Comparison of ENCODE assay signal across 1 cellular context in genomic region chr19:55113570-55114039, GRCh38.
TF ChIP-seq lines count a peak whose summit lies in the region.

No MANE protein-coding gene starts in this region.

TF ChIP-seq in IMR-90, 13 proteins besides CTCF, POLR2A, EP300 and RAD21:
- TF ChIP-seq USF2 (IDR thresholded peaks at IDR 0.05; ENCODE audit: low read depth, low read length) (peak; percentile 86), BHLHE40 (IDR thresholded peaks at IDR 0.05; ENCODE audit: low read depth, low read length) (peak; percentile 100), MAZ (IDR thresholded peaks at IDR 0.05; ENCODE audit: borderline replicate concordance, low read depth, low read length) (peak; percentile 90), MAFK (IDR thresholded peaks at IDR 0.05; ENCODE audit: low read depth, low read length) (no peak), MXI1 (IDR thresholded peaks at IDR 0.05; ENCODE audit: borderline replicate concordance, low read depth, low read length) (peak; percentile 80; the same call in 1 of the 2 replicates), ELK1 (IDR thresholded peaks at IDR 0.05; ENCODE audit: borderline replicate concordance, low read depth, low read length) (no peak)
